ENCODE assay signal across 10 cellular contexts in the genomic region with DNA sequence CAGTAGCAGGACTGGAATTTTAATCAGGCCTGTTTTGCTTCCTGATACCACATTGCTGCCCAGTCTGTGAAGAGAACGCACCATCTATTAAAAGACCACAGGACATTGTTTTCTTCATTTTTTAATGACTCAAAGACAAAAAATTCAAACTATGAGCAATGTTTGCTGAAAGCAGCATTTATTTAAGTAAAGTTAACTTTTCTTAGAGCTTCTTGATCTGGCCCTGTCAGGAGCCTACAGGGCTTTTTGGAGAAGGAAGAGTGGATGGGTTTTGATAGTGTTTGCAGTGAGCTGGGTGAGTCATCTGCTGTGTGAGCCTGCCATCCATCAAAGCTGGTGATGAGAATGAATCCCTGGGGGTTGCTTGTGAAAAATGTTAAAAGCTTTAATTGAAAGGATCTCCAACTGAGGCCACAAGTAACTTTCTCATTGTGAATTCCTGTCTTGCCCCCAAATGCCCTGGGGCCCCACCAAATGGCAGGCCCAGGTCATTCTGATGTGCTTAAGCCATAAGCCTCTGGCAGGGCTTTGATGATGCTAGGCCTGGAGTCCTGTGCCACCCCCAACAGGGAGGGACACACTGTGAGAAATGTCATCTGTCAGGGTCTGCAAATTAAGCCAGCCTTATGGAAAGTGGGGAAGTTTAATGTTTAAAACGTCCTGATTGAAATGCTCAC.
DNase-seq lines count a peak whose midpoint lies in the region; TF ChIP-seq lines count a peak whose summit lies in the region.
"Had no signal": no experiment of that assay in that cellular context is flagged by ENCODE, and none has a peak within 500 bp of the region (broad histone marks: within the 10 kb centered on the region; RNA-seq: fewer than 3 reads in every experiment).

No MANE protein-coding gene starts in this region.

- H3K4me3 Mint-ChIP-seq in nephron progenitor cell: peak overlapping the region; percentile 39
- no peak overlapping the region for H3K4me3 Mint-ChIP-seq in CD14-positive monocyte

- H3K4me1 Mint-ChIP-seq in nephron progenitor cell (peaks cover 60% of the 10 kb centered on the region), CD14-positive monocyte (no peaks in the 10 kb centered on the region)

- peaks cover 9% of the 10 kb centered on the region for H3K36me3 Mint-ChIP-seq in nephron progenitor cell (ENCODE audit: low read depth)
- no peaks in the 10 kb centered on the region for H3K36me3 Mint-ChIP-seq in CD14-positive monocyte

- intact Hi-C loops in CD14-positive monocyte (cut with micrococcal nuclease): no loop called here

- H3K27ac Mint-ChIP-seq in nephron progenitor cell: peak overlapping the region; percentile 92
- H3K27ac Mint-ChIP-seq in CD14-positive monocyte: peak overlapping the region in 1 of 7 donors; percentile 40

- H3K9me3 Mint-ChIP-seq in nephron progenitor cell (peaks cover 10% of the 10 kb centered on the region), CD14-positive monocyte (peaks cover 0 to 5% (median 0%) of the 10 kb centered on the region in 7 donors)

- TF ChIP-seq CTCF in nephron progenitor cell (IDR thresholded peaks at IDR 0.05) (no peak), CD14-positive monocyte (IDR thresholded peaks at IDR 0.05) (no peak)

- peak; percentile 44 for DNase-seq in DMS 273 treated with DMSO at 0.1 percent for 48 hours (lab: John Stamatoyannopoulos, UW)
- peak; percentile 2 for DNase-seq in MV-4-11 (lab: John Stamatoyannopoulos, UW)
- DNase-seq in brain pericyte (ENCODE audit: low read depth, low spot score): peak; percentile 50
- peak; percentile 48 for DNase-seq in nephron progenitor cell
- DNase-seq in mucosa of gallbladder (ENCODE audit: low spot score): no peak
- no peak for DNase-seq in NCI-H526 treated with DMSO at 0.1 percent for 48 hours (lab: John Stamatoyannopoulos, UW)
- no peak for DNase-seq in COR-L47 (lab: John Stamatoyannopoulos, UW)
- no peak for DNase-seq in CD14-positive monocyte (ENCODE audit: low spot score)
- DNase-seq: H7, pancreas had no signal

- H3K27me3 Mint-ChIP-seq in nephron progenitor cell (ENCODE audit: low read depth, poor library complexity) (peaks cover 3% of the 10 kb centered on the region), CD14-positive monocyte (ENCODE audit: low read depth in 3 of 3) (peaks cover 0 to 2% (median 1%) of the 10 kb centered on the region in 3 donors)

Comparison
In these comparisons a context has a peak if more than half of its experiments do, and no peak if none do; other contexts are left out.
1. DNase-seq: peak in DMS 273 treated with DMSO at 0.1 percent for 48 hours (single experiment), MV-4-11 (single experiment), brain pericyte (single experiment) and nephron progenitor cell (single experiment); none in mucosa of gallbladder (single experiment), NCI-H526 treated with DMSO at 0.1 percent for 48 hours (single experiment), COR-L47 (single experiment) and CD14-positive monocyte (single experiment).